8 cellular contexts compared by ENCODE assay signal in the genomic region with DNA sequence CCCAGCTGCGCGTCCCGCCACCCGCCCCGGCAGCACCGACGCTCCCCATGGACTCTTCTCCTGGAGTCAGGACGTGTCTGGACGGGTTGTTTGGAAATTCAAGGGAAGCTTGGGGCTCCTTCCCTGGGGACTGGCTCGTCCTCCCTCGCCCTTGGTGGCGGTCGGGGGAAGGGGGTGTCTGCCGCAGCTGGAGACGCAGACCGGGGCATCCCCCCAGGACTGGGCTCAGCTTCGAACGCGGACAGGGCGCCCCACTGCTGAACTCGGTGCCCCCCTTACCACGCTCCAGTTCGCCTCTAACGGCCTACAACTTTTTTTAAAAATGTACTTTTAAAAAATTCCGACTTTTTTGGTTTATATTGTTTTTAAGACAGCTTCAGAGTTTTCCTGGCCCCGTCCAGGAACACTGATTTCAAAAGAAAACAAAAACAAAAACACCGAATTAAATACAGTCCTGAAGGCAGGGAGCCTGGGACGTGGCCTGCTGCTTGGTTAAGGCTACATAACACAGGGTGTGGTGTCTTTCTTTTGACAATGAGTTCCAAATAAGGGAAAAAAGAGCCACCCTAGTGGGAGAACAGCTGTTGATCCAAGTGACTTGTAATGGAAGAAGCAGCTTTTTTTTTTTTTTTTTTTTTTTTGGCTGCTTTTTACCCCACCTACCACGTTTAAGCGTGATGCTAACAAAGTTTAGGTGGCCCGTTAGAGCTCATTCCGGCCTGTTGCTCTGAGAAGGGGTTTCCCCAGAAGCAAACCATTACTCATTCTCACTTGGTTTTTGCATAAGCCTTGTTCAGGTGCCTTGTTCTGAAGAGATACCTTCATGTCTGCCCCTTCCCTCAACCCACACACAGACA. TPM values are rescaled to one million over a fixed set of nuclear protein-coding genes. Genes with fewer than 3 reads are reported as not detected.
A peak's percentile ranks its signal among the peaks of the same experiment; 100 is the strongest.
DNase-seq lines count a peak whose midpoint lies in the region; ATAC-seq and TF ChIP-seq lines count a peak whose summit lies in the region.

No MANE protein-coding gene starts in this region.

- H3K9me3 ChIP-seq in Panc1 (ENCODE audit: control insufficient read depth, insufficient read depth, low read depth, low read length) (no peaks in the 10 kb centered on the region), psoas muscle (no peaks in the 10 kb centered on the region)

- H3K4me3 ChIP-seq in Panc1 (ENCODE audit: low read depth in 2 of 2, low read length in 2 of 2), result peak overlapping the region; percentile 56 to 63
- peak overlapping the region; percentile 85 for H3K4me3 ChIP-seq in psoas muscle

- H3K4me1 ChIP-seq in Panc1 (ENCODE audit: control insufficient read depth, insufficient read depth, low read length), result no peaks in the 10 kb centered on the region
- H3K4me1 ChIP-seq in psoas muscle, result peaks cover 15% of the 10 kb centered on the region

- TF ChIP-seq CTCF in AG09319 (IDR thresholded peaks at IDR 0.05; ENCODE audit: low read depth, low read length) (no peak), Panc1 (IDR thresholded peaks at IDR 0.05) (no peak), psoas muscle (IDR thresholded peaks at IDR 0.05) (no peak)

- peaks cover 9% of the 10 kb centered on the region; the same call in 1 of the 2 replicates for H3K27me3 ChIP-seq in Panc1 (ENCODE audit: control insufficient read depth, insufficient read depth, low read length)
- H3K27me3 ChIP-seq in psoas muscle (ENCODE audit: insufficient read depth in 3 of 3, low read length in 2 of 3), result no peaks in the 10 kb centered on the region

- DNase-seq in AG09319 (ENCODE audit: extremely low read depth, low read depth), result peak; percentile 67
- DNase-seq in Panc1 (ENCODE audit: low read depth, low spot score), result no peak
- DNase-seq in activated gamma-delta T cell treated with Interleukin-2 at 50 U/mL for 16 hours, result peak; percentile 66
- peak; percentile 49 for DNase-seq in Right ventricle myocardium superior
- peak in 1 of 2 donors; percentile 79 for DNase-seq in psoas muscle
- DNase-seq in UCSD-AML1 (lab: John Stamatoyannopoulos, UW; ENCODE audit: unreplicated experiment), result no peak

- H3K27ac ChIP-seq in Panc1 (ENCODE audit: low read length) (no peak overlapping the region; the same call in 1 of the 2 replicates), psoas muscle (peak overlapping the region; percentile 91)

- WGBS in psoas muscle, 3 donors, result 5 to 8% (median 7%) methylated on average over 31 to 32 of the region's 32 CpGs

- in situ Hi-C loops in Panc1 (cut with HindIII; ENCODE audit: low pct_unique_long_range_greater_than_20kb, low sequenced_read_pairs), result no loop called here

- CTCF ChIA-PET in Panc1 (lab: Charles Lee), result interaction anchor here (0.6 kb wide), 2 partner anchors 32 to 119 kb away, joined by 3 to 5 read pairs; no protein-coding TSS in a partner anchor

- ATAC-seq in GM18907 (IDR thresholded peaks at IDR 0.05; ENCODE audit: unreplicated experiment) (peak; percentile 62), HG03103 (IDR thresholded peaks at IDR 0.05; ENCODE audit: low read depth, unreplicated experiment) (peak; percentile 54), Panc1 (peak; percentile 42; the same call in 1 of the 2 replicates), Right ventricle myocardium superior (ENCODE audit: poor library complexity) (peak; percentile 49), psoas muscle (peak in 1 of 4 donors; percentile 60)

- POLR2A ChIA-PET in Panc1 (lab: Charles Lee), result interaction anchor here (0.6 to 0.7 kb wide), 2 partner anchors 100 to 163 kb away, joined by 4 to 7 read pairs; no protein-coding TSS in a partner anchor

- H3K36me3 ChIP-seq in Panc1 (ENCODE audit: control insufficient read depth, insufficient read depth, low read length) (no peaks in the 10 kb centered on the region), psoas muscle (ENCODE audit: insufficient read depth in 1 of 2, low read depth in 1 of 2) (no peaks in the 10 kb centered on the region)

- no TSS peak for BruUV-seq in Panc1 (replicated peaks; lab: Mats Ljungman, UMichigan)

- intact Hi-C loops in Panc1 (cut with micrococcal nuclease; ENCODE audit: unreplicated experiment), result no loop called here
- intact Hi-C loops in Right ventricle myocardium superior (cut with DNase I), result no loop called here
- intact Hi-C loops in psoas muscle (cut with DNase I), result loop anchor here in 1 of 2 donors (5.0 kb wide), 2 partner anchors 35 to 105 kb away; no protein-coding TSS in a partner anchor

RNA-seq across cellular contexts. Expression of a gene that starts 0.9 kb away (rescaled TPM):
- total RNA-seq in Panc1 (2021; ENCODE audit: unreplicated experiment), result 1.2 TPM
- 0.63 TPM for polyA plus RNA-seq in Panc1 (2012; ENCODE audit: insufficient read length)
- 7.0 TPM for total RNA-seq in Right ventricle myocardium superior
- total RNA-seq in psoas muscle, result 1 to 10 TPM; 3.4 to 7.8 (median 6.4) TPM
- 1 to 10 TPM; 2.2 to 7.9 (median 3.5) TPM for polyA plus RNA-seq in psoas muscle

Comparison
In these comparisons a context has a peak if more than half of its experiments do, and no peak if none do; other contexts are left out.
1. DNase-seq: peak in AG09319 (single experiment), activated gamma-delta T cell treated with Interleukin-2 at 50 U/mL for 16 hours (single experiment) and Right ventricle myocardium superior (single experiment); none in Panc1 (single experiment) and UCSD-AML1 (single experiment).